Comparison of ENCODE assay signal across 8 cellular contexts in the genomic region with DNA sequence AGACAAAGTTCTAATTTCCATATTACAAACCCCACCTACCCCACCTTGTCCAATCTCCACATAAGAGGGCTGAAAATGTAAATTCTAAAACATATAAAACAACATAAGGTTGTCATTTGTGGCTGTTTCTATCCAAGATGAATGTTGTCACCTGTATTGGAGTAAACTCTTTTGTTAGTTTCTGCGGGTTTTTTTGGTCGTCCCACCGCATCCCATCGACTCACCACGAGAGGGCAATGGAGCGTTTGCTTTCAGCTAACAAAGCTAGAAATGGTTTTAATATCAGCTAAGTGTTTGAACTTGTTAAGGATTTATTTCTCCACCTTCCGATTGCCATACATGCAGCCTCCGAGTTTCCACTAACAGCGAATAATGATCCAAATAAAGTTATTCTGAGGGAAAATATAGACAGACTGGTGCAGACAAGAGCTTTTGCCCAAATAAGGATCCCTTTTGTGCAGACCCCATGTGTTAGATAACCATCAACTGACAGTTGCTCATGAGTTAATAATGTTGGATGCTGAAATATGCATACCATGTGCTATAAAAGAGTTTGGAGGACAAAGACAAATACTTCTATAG.
DNase-seq lines count a peak whose midpoint lies in the region; ATAC-seq and TF ChIP-seq lines count a peak whose summit lies in the region.

No MANE protein-coding gene starts in this region.

- H3K27me3 ChIP-seq in body of pancreas (no peaks in the 10 kb centered on the region), smooth muscle cell (ENCODE audit: low read depth) (no peaks in the 10 kb centered on the region)

- H3K36me3 ChIP-seq in HEK293 (ENCODE audit: control insufficient read depth in 2 of 2, insufficient read depth in 1 of 2, low read length in 2 of 2) (no peaks in the 10 kb centered on the region), body of pancreas (replicated peaks in 1 of 2; ENCODE audit: insufficient read depth in 1 of 2, low read depth in 2 of 2) (no peaks in the 10 kb centered on the region), smooth muscle cell (ENCODE audit: low read depth) (no peaks in the 10 kb centered on the region)

- peak; percentile 56; the same call in 1 of the 2 replicates for TF ChIP-seq CTCF in HEK293 (tag by site-specific recombination; IDR thresholded peaks at IDR 0.05)
- peak; percentile 65 to 82 (median 74) for TF ChIP-seq CTCF in body of pancreas (IDR thresholded peaks at IDR 0.05)
- peak; percentile 71 for TF ChIP-seq CTCF in smooth muscle cell (IDR thresholded peaks at IDR 0.05; ENCODE audit: borderline replicate concordance, insufficient read depth, poor library complexity, severe bottlenecking)

- H4K20me1 ChIP-seq in smooth muscle cell (ENCODE audit: low read depth): no peaks in the 10 kb centered on the region

- intact Hi-C loops in body of pancreas (cut with DNase I): loop anchor here (10.0 kb wide), 1 partner anchor 216 kb away; no protein-coding TSS in a partner anchor

- DNase-seq in EL (peak; percentile 84), NCI-H1436 (lab: John Stamatoyannopoulos, UW) (peak; percentile 62), T1000 (lab: John Stamatoyannopoulos, UW) (peak; percentile 22), body of pancreas (peak; percentile 68 to 77 (median 74)), iPS-NIHi11 (ENCODE audit: low spot score) (peak; percentile 73), smooth muscle cell (lab: John Stamatoyannopoulos, UW; ENCODE audit: unreplicated experiment) (no peak)

- H3K4me2 ChIP-seq in smooth muscle cell: peak overlapping the region; percentile 81

- no peaks in the 10 kb centered on the region for H3K9me3 ChIP-seq in HEK293 (ENCODE audit: control insufficient read depth, insufficient read depth, low read depth, low read length)
- H3K9me3 ChIP-seq in body of pancreas: no peaks in the 10 kb centered on the region
- H3K9me3 ChIP-seq in smooth muscle cell (replicated peaks; ENCODE audit: low read depth): no peaks in the 10 kb centered on the region

- H3K4me3 ChIP-seq in HEK293 (ENCODE audit: low read depth, low read length) (no peak overlapping the region), body of pancreas (no peak overlapping the region), smooth muscle cell (peak overlapping the region; percentile 27)

- ATAC-seq in body of pancreas: peak; percentile 77
- ATAC-seq in HG03025 (IDR thresholded peaks at IDR 0.05; ENCODE audit: low FRiP score, unreplicated experiment): no peak

- CTCF ChIA-PET in HEK293 (lab: Yijun Ruan, JAX): interaction anchor here (0.6 to 5.7 kb wide), 37 partner anchors 8 to 1000 kb away, joined by 3 to 91 read pairs (median 4); a partner anchor contains a TSS

- H3K79me2 ChIP-seq in smooth muscle cell (ENCODE audit: low read depth): peaks cover 57% of the 10 kb centered on the region

- H3K4me1 ChIP-seq in HEK293 (ENCODE audit: control insufficient read depth, insufficient read depth, low read length) (peaks cover 19% of the 10 kb centered on the region), body of pancreas (peaks cover 15% of the 10 kb centered on the region), smooth muscle cell (ENCODE audit: low read depth) (peaks cover 40% of the 10 kb centered on the region)

- H2AFZ ChIP-seq in smooth muscle cell (ENCODE audit: low read depth): no peak overlapping the region

- H3F3A ChIP-seq in smooth muscle cell (ENCODE audit: low read depth): peaks cover 22% of the 10 kb centered on the region

- no peak for TF ChIP-seq POLR2A in body of pancreas (IDR thresholded peaks at IDR 0.05)

- POLR2A ChIA-PET in HEK293 (lab: Yijun Ruan, JAX): interaction anchor here (1.2 kb wide), 1 partner anchor 207 kb away, joined by 3 read pairs; no protein-coding TSS in a partner anchor

- 1 to 2% methylated on average over 9 of the region's 9 CpGs for WGBS in body of pancreas, 2 donors
- WGBS in smooth muscle cell (ENCODE audit: low lambda C conversion rate): 11% methylated on average over 9 of the region's 9 CpGs

- H3K9ac ChIP-seq in smooth muscle cell (ENCODE audit: low read depth): peak overlapping the region; percentile 65

- H3K27ac ChIP-seq in HEK293 (ENCODE audit: extremely low read depth, low read depth, low read length): no peak overlapping the region; the same call in 1 of the 2 replicates
- H3K27ac ChIP-seq in body of pancreas: peak overlapping the region in 1 of 4 donors; percentile 31
- peak overlapping the region; percentile 95 for H3K27ac ChIP-seq in smooth muscle cell (ENCODE audit: low read depth)

TF ChIP-seq in HEK293, 187 proteins besides CTCF, POLR2A, EP300 and RAD21 (continues in another document):
- TF ChIP-seq ZXDB (tag by site-specific recombination; IDR thresholded peaks at IDR 0.05) (peak; percentile 23; the same call in 1 of the 2 replicates), ZNF239 (tag by site-specific recombination; IDR thresholded peaks at IDR 0.05) (no peak), ZNF548 (tag by site-specific recombination; IDR thresholded peaks at IDR 0.05) (no peak), ZNF785 (tag by site-specific recombination; IDR thresholded peaks at IDR 0.05) (no peak), ZFP41 (tag by site-specific recombination; IDR thresholded peaks at IDR 0.05; ENCODE audit: borderline replicate concordance) (no peak), ZNF501 (tag by site-specific recombination; IDR thresholded peaks at IDR 0.05) (no peak), ZNF776 (tag by site-specific recombination; IDR thresholded peaks at IDR 0.05; ENCODE audit: borderline replicate concordance) (no peak), ZNF2 (tag by site-specific recombination; IDR thresholded peaks at IDR 0.05) (peak; percentile 63; the same call in 1 of the 2 replicates), ZNF561 (tag by site-specific recombination; IDR thresholded peaks at IDR 0.05; ENCODE audit: borderline replicate concordance) (0 out of 2 replicates have a peak, but pooled peaks have one; percentile 32), ZNF366 (tag by site-specific recombination; conservative IDR thresholded peaks at IDR 0.05) (0 out of 2 replicates have a peak, but pooled peaks have one; percentile 16), ZNF211 (tag by site-specific recombination; IDR thresholded peaks at IDR 0.05; ENCODE audit: low read depth) (no peak), ZNF169 (tag by site-specific recombination; IDR thresholded peaks at IDR 0.05) (no peak), SCRT2 (tag by site-specific recombination; IDR thresholded peaks at IDR 0.05) (0 out of 2 replicates have a peak, but pooled peaks have one; percentile 22), ZNF792 (tag by site-specific recombination; IDR thresholded peaks at IDR 0.05) (no peak), ZNF335 (tag by site-specific recombination; conservative IDR thresholded peaks at IDR 0.05) (0 out of 2 replicates have a peak, but pooled peaks have one; percentile 13), YY2 (tag by site-specific recombination; IDR thresholded peaks at IDR 0.05) (no peak)
- TF ChIP-seq, protein P1, sequence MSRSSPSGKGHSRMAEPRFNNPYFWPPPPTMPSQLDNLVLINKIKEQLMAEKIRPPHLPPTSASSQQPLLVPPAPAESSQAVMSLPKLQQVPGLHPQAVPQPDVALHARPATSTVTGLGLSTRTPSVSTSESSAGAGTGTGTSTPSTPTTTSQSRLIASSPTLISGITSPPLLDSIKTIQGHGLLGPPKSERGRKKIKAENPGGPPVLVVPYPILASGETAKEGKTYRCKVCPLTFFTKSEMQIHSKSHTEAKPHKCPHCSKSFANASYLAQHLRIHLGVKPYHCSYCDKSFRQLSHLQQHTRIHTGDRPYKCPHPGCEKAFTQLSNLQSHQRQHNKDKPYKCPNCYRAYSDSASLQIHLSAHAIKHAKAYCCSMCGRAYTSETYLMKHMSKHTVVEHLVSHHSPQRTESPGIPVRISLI (tag by site-specific recombination; IDR thresholded peaks at IDR 0.05): peak; percentile 89
- TF ChIP-seq, protein P2, sequence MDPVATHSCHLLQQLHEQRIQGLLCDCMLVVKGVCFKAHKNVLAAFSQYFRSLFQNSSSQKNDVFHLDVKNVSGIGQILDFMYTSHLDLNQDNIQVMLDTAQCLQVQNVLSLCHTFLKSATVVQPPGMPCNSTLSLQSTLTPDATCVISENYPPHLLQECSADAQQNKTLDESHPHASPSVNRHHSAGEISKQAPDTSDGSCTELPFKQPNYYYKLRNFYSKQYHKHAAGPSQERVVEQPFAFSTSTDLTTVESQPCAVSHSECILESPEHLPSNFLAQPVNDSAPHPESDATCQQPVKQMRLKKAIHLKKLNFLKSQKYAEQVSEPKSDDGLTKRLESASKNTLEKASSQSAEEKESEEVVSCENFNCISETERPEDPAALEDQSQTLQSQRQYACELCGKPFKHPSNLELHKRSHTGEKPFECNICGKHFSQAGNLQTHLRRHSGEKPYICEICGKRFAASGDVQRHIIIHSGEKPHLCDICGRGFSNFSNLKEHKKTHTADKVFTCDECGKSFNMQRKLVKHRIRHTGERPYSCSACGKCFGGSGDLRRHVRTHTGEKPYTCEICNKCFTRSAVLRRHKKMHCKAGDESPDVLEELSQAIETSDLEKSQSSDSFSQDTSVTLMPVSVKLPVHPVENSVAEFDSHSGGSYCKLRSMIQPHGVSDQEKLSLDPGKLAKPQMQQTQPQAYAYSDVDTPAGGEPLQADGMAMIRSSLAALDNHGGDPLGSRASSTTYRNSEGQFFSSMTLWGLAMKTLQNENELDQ (tag by site-specific recombination; IDR thresholded peaks at IDR 0.05; ENCODE audit: low read depth): no peak
- TF ChIP-seq, protein P3, sequence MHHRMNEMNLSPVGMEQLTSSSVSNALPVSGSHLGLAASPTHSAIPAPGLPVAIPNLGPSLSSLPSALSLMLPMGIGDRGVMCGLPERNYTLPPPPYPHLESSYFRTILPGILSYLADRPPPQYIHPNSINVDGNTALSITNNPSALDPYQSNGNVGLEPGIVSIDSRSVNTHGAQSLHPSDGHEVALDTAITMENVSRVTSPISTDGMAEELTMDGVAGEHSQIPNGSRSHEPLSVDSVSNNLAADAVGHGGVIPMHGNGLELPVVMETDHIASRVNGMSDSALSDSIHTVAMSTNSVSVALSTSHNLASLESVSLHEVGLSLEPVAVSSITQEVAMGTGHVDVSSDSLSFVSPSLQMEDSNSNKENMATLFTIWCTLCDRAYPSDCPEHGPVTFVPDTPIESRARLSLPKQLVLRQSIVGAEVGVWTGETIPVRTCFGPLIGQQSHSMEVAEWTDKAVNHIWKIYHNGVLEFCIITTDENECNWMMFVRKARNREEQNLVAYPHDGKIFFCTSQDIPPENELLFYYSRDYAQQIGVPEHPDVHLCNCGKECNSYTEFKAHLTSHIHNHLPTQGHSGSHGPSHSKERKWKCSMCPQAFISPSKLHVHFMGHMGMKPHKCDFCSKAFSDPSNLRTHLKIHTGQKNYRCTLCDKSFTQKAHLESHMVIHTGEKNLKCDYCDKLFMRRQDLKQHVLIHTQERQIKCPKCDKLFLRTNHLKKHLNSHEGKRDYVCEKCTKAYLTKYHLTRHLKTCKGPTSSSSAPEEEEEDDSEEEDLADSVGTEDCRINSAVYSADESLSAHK (tag by site-specific recombination; IDR thresholded peaks at IDR 0.05): peak; percentile 93
